ENCODE assay signal across 26 cellular contexts in genomic region chrX:15207994-15208393, GRCh38.
"Had no signal": no experiment of that assay in that cellular context is flagged by ENCODE, and none has a peak within 500 bp of the region (broad histone marks: within the 10 kb centered on the region; RNA-seq: fewer than 3 reads in every experiment).

No MANE protein-coding gene starts in this region.

- H3K9me3 Mint-ChIP-seq: activated B cell treated with CpG ODN at 0.5 μM for 24 hours; central memory CD8-positive, alpha-beta T cell; natural killer cell; neural progenitor cell; stimulated activated naive B cell treated with anti-CD40 and anti-IgM and Interleukin-4, amounts not matched to agents 10 μg/mL and 1 μg/mL and 100 μg/mL, for 72 hours; T-helper 2 cell treated with Interferon-gamma antibody and Interleukin-4, amounts not matched to agents 5 μg/mL and 100 μg/mL, for 36 hours had no signal

- H3K27me3 Mint-ChIP-seq: activated B cell treated with CpG ODN at 0.5 μM for 24 hours; central memory CD8-positive, alpha-beta T cell had no signal

- H3K9me3 ChIP-seq: left lung, lower lobe of right lung, right atrium auricular region, stomach, thyroid gland, upper lobe of right lung had no signal

- H3K4me1 ChIP-seq: left lung, lower lobe of right lung, neural progenitor cell, right atrium auricular region, stomach, upper lobe of right lung had no signal

- H3K4me3 Mint-ChIP-seq: activated B cell treated with CpG ODN at 0.5 μM for 24 hours; activated CD4-positive, alpha-beta T cell treated with anti-CD3 and anti-CD28 coated beads, Interleukin-2, amount 10 ng/mL, durations not matched to agents 24 days and 14 days; central memory CD8-positive, alpha-beta T cell; natural killer cell; neural progenitor cell; stimulated activated naive B cell treated with anti-CD40 and anti-IgM and Interleukin-4, amounts not matched to agents 10 μg/mL and 1 μg/mL and 100 μg/mL, for 72 hours; T-helper 2 cell treated with Interferon-gamma antibody and Interleukin-4, amounts not matched to agents 5 μg/mL and 100 μg/mL, for 36 hours had no signal

- H3K27ac Mint-ChIP-seq: activated B cell treated with CpG ODN at 0.5 μM for 24 hours; activated CD4-positive, alpha-beta T cell treated with anti-CD3 and anti-CD28 coated beads, Interleukin-2, amount 10 ng/mL, durations not matched to agents 24 days and 14 days; natural killer cell; neural progenitor cell; stimulated activated naive B cell treated with anti-CD40 and anti-IgM and Interleukin-4, amounts not matched to agents 10 μg/mL and 1 μg/mL and 100 μg/mL, for 72 hours; T-helper 2 cell treated with Interferon-gamma antibody and Interleukin-4, amounts not matched to agents 5 μg/mL and 100 μg/mL, for 36 hours had no signal

- DNase-seq: activated B cell treated with CpG ODN at 0.5 μM for 24 hours; activated CD4-positive, alpha-beta T cell treated with anti-CD3 and anti-CD28 coated beads, Interleukin-2, amount 10 ng/mL, durations not matched to agents 24 days and 14 days; activated CD8-positive, alpha-beta memory T cell treated with anti-CD3 and anti-CD28 coated beads for 24 hours; activated gamma-delta T cell treated with Interleukin-2 at 50 U/mL for 16 hours; activated naive CD4-positive, alpha-beta T cell treated with anti-CD3 and anti-CD28 coated beads, Interleukin-2, amount 50 U/mL, for 16 hours; dermis blood vessel endothelial cell; effector CD4-positive, alpha-beta T cell; kidney glomerular epithelial cell; left lung; lower lobe of right lung; mesenchymal stem cell; natural killer cell; occipital lobe; stimulated activated CD4-positive, alpha-beta T cell treated with anti-CD3 and anti-CD28 coated beads, Interleukin-1b, Interleukin-23, amount 100 ng/mL, for 48 hours; stimulated activated CD4-positive, alpha-beta T cell treated with anti-CD3 and anti-CD28 coated beads, Interleukin-4, amount 100 ng/mL, for 4 hours; stimulated activated CD8-positive, alpha-beta memory T cell treated with anti-CD3 and anti-CD28 coated beads, Interleukin-4, amount 100 ng/mL, for 48 hours; stimulated activated naive B cell treated with anti-CD40 and anti-IgM and Interleukin-4, amounts not matched to agents 10 μg/mL and 1 μg/mL and 100 μg/mL, for 72 hours; stomach; upper lobe of right lung had no signal

- H3K4me3 ChIP-seq: left lung, lower lobe of right lung, neural progenitor cell, right atrium auricular region, smooth muscle cell, stomach, thyroid gland, upper lobe of right lung had no signal

- H3K36me3 Mint-ChIP-seq: natural killer cell; neural progenitor cell; stimulated activated naive B cell treated with anti-CD40 and anti-IgM and Interleukin-4, amounts not matched to agents 10 μg/mL and 1 μg/mL and 100 μg/mL, for 72 hours had no signal

- H3K27me3 ChIP-seq: left lung, neural progenitor cell, right atrium auricular region, stomach, thyroid gland, upper lobe of right lung had no signal

- ATAC-seq: left lung; lower lobe of right lung; natural killer cell; stimulated activated naive B cell treated with anti-CD40 and anti-IgM and Interleukin-4, amounts not matched to agents 10 μg/mL and 1 μg/mL and 100 μg/mL, for 72 hours; upper lobe of right lung had no signal

- H3K27ac ChIP-seq: epithelial cell of prostate, left lung, lower lobe of right lung, neural progenitor cell, right atrium auricular region, stomach, thyroid gland, upper lobe of right lung had no signal

- H3K36me3 ChIP-seq: left lung, lower lobe of right lung, neural progenitor cell, right atrium auricular region, stomach, thyroid gland, upper lobe of right lung had no signal

- H3K4me1 Mint-ChIP-seq: neural progenitor cell; stimulated activated naive B cell treated with anti-CD40 and anti-IgM and Interleukin-4, amounts not matched to agents 10 μg/mL and 1 μg/mL and 100 μg/mL, for 72 hours had no signal
